In genomic region chr20:47370214-47370613, GRCh38 we compare ENCODE assay signal across 1 cellular context.
TF ChIP-seq lines count a peak whose summit lies in the region.

No MANE protein-coding gene starts in this region.

TF ChIP-seq in HepG2, 621 proteins besides CTCF, POLR2A, EP300 and RAD21:
- TF ChIP-seq MIXL1 (CRISPR knock-in tag; IDR thresholded peaks at IDR 0.05) = no peak
- TF ChIP-seq IKZF5 (CRISPR knock-in tag; IDR thresholded peaks at IDR 0.05) = 0 out of 2 replicates have a peak, but pooled peaks have one; percentile 0
- no peak for TF ChIP-seq TFDP2 (CRISPR knock-in tag; IDR thresholded peaks at IDR 0.05)
- 0 out of 2 replicates have a peak, but pooled peaks have one; percentile 43 for TF ChIP-seq RORA (CRISPR knock-in tag; IDR thresholded peaks at IDR 0.05)
- peak; percentile 90 for TF ChIP-seq ZKSCAN1 (IDR thresholded peaks at IDR 0.05; ENCODE audit: low read length)
- 0 out of 2 replicates have a peak, but pooled peaks have one; percentile 9 for TF ChIP-seq SATB2 (CRISPR knock-in tag; IDR thresholded peaks at IDR 0.05)
